In genomic region chr15:67834249-67834592, GRCh38 we compare ENCODE assay signal across 9 cellular contexts. TPM values are rescaled to one million over a fixed set of nuclear protein-coding genes. Genes with fewer than 3 reads are reported as not detected.
DNase-seq lines count a peak whose midpoint lies in the region; ATAC-seq and TF ChIP-seq lines count a peak whose summit lies in the region.
"Had no signal": no experiment of that assay in that cellular context is flagged by ENCODE, and none has a peak within 500 bp of the region (broad histone marks: within the 10 kb centered on the region; RNA-seq: fewer than 3 reads in every experiment).

No MANE protein-coding gene starts in this region.

- no peak overlapping the region for H3K27ac Mint-ChIP-seq in neural crest cell (ENCODE audit: unreplicated experiment)

- H2AK9ac ChIP-seq in IMR-90 (replicated peaks; ENCODE audit: low read depth, low read length, poor library complexity), result no peak overlapping the region

- H3K9me1 ChIP-seq in IMR-90 (ENCODE audit: insufficient read depth, low read length), result no peaks in the 10 kb centered on the region

- no CpG with 5 or more reads among the region's 7 CpGs for WGBS in IMR-90 (ENCODE audit: extremely low coverage in 2 of 2, insufficient read length in 1 of 2), 2 experiments

- H4K20me1 ChIP-seq in BLaER1 (peaks cover 30% of the 10 kb centered on the region), IMR-90 (ENCODE audit: insufficient read depth, low read length) (no peaks in the 10 kb centered on the region)

- BruUV-seq in IMR-90 (replicated peaks; lab: Mats Ljungman, UMichigan), result no TSS peak

- in situ Hi-C loops in IMR-90 (cut with MboI; ENCODE audit: low sequenced_read_pairs), result no loop called here

- H4K8ac ChIP-seq in IMR-90 (ENCODE audit: low read depth in 2 of 2, low read length in 2 of 2), result no peak overlapping the region

- H2AK5ac ChIP-seq in IMR-90 (ENCODE audit: low read depth, low read length), result no peak overlapping the region

- CTCF ChIA-PET in IMR-90 (lab: Yijun Ruan, JAX), result no interaction called here

- H2BK20ac ChIP-seq in IMR-90 (ENCODE audit: low read depth, low read length), result no peak overlapping the region

- H3K4me1 ChIP-seq in BLaER1, result peaks cover 54% of the 10 kb centered on the region
- no peaks in the 10 kb centered on the region for H3K4me1 ChIP-seq in IMR-90 (ENCODE audit: control insufficient read depth, insufficient read depth, low read length)

- no peak overlapping the region for H2BK15ac ChIP-seq in IMR-90 (ENCODE audit: low read depth, low read length)

- H4K91ac ChIP-seq in IMR-90 (ENCODE audit: insufficient read depth, low read depth, low read length), result no peak overlapping the region

- H3K9me3 Mint-ChIP-seq in neural crest cell, result no peaks in the 10 kb centered on the region

- POLR2A ChIA-PET in IMR-90 (lab: Charles Lee; ENCODE audit: unreplicated experiment), result no interaction called here

- no peak for TF ChIP-seq RAD21 in IMR-90 (IDR thresholded peaks at IDR 0.05; ENCODE audit: low read length)

- DNase-seq in IMR-90, result no peak
- DNase-seq in coronary artery (ENCODE audit: low spot score), result no peak
- DNase-seq in neural crest cell (ENCODE audit: low read depth, low spot score), result no peak
- DNase-seq in NCI-H2107 treated with DMSO at 0.1 percent for 48 hours (lab: John Stamatoyannopoulos, UW; ENCODE audit: unreplicated experiment), result no peak
- DNase-seq in stimulated activated CD4-positive, alpha-beta T cell treated with anti-CD3 and anti-CD28 coated beads, Interleukin-2, amount 100 ng/mL, for 48 hours, result no peak
- DNase-seq in hepatic stellate cell (ENCODE audit: low spot score), result no peak
- DNase-seq in DMS153 (lab: John Stamatoyannopoulos, UW), result no peak

- H3K36me3 ChIP-seq in BLaER1 (no peaks in the 10 kb centered on the region), IMR-90 (ENCODE audit: control insufficient read depth, insufficient read depth, low read length) (no peaks in the 10 kb centered on the region)

- H4K5ac ChIP-seq in IMR-90 (ENCODE audit: low read depth, low read length), result no peak overlapping the region

- TF ChIP-seq CTCF in IMR-90 (conservative IDR thresholded peaks at IDR 0.05; ENCODE audit: low read depth, low read length) (no peak), coronary artery (IDR thresholded peaks at IDR 0.05) (no peak), neural crest cell (conservative IDR thresholded peaks at IDR 0.05) (no peak)

- peak overlapping the region; percentile 74 for H3K4me3 Mint-ChIP-seq in neural crest cell

- H3K9ac ChIP-seq in BLaER1, result 0 out of 2 replicates have a peak overlapping the region, but pooled peaks have one; percentile 6
- H3K9ac ChIP-seq in IMR-90 (ENCODE audit: low read depth, low read length), result no peak overlapping the region

- intact Hi-C loops in IMR-90 (cut with micrococcal nuclease), result loop anchor here (2.0 to 10.0 kb wide), 4 partner anchors 292 to 769 kb away; partner anchors contain the start of genes MAP2K5 and SMAD3

- H2BK5ac ChIP-seq in IMR-90 (ENCODE audit: low read depth, low read length, poor library complexity, severe bottlenecking), result no peak overlapping the region

- dilution Hi-C loops in IMR-90 (cut with HindIII; ENCODE audit: low sequenced_read_pairs, unreplicated experiment), result no loop called here

- H3K18ac ChIP-seq in IMR-90 (ENCODE audit: low read depth, low read length), result no peak overlapping the region

- H2BK120ac ChIP-seq in IMR-90 (ENCODE audit: low read depth, low read length), result no peak overlapping the region

- no peaks in the 10 kb centered on the region for H3K36me3 Mint-ChIP-seq in neural crest cell (ENCODE audit: low read depth)

- no peaks in the 10 kb centered on the region for H3K79me1 ChIP-seq in IMR-90 (ENCODE audit: low read depth in 1 of 2, low read length in 2 of 2)

- H3K56ac ChIP-seq in IMR-90 (ENCODE audit: extremely low read depth, insufficient read depth, low read length), result no peak overlapping the region

- H3K14ac ChIP-seq in IMR-90 (replicated peaks; ENCODE audit: low read depth, low read length), result no peak overlapping the region

- H3K9me3 ChIP-seq in BLaER1 (peaks cover 17% of the 10 kb centered on the region), IMR-90 (ENCODE audit: control insufficient read depth, insufficient read depth, low read length) (no peaks in the 10 kb centered on the region)

- peaks cover 99% of the 10 kb centered on the region for H3K27me3 ChIP-seq in BLaER1
- peaks cover 79% of the 10 kb centered on the region for H3K27me3 ChIP-seq in IMR-90 (ENCODE audit: control insufficient read depth, insufficient read depth, low read length)

- peak overlapping the region; percentile 67 for H3K4me3 ChIP-seq in BLaER1
- no peak overlapping the region; the same call in 1 of the 2 replicates for H3K4me3 ChIP-seq in IMR-90 (ENCODE audit: insufficient read depth, low read depth, low read length)
- H3K4me3 ChIP-seq in coronary artery, result peak overlapping the region; percentile 66

- peaks cover 26% of the 10 kb centered on the region for H3K4me1 Mint-ChIP-seq in neural crest cell

- peak overlapping the region; percentile 96 for H3K4me2 ChIP-seq in BLaER1
- H3K4me2 ChIP-seq in IMR-90 (ENCODE audit: low read depth, low read length), result peak overlapping the region; percentile 66

- H3K27ac ChIP-seq in BLaER1 (no peak overlapping the region), IMR-90 (ENCODE audit: insufficient read depth, low read length) (no peak overlapping the region), coronary artery (no peak overlapping the region)

- H3K4ac ChIP-seq in IMR-90 (ENCODE audit: low read depth, low read length), result no peak overlapping the region

- H3K23ac ChIP-seq in IMR-90 (ENCODE audit: low read depth, low read length), result no peak overlapping the region; the same call in 1 of the 2 replicates

- no peak for TF ChIP-seq POLR2A in IMR-90 (IDR thresholded peaks at IDR 0.05; ENCODE audit: low read depth, low read length)

- peaks cover 95% of the 10 kb centered on the region for H3K27me3 Mint-ChIP-seq in neural crest cell (ENCODE audit: low read depth)

- no peak overlapping the region for H2AFZ ChIP-seq in IMR-90 (replicated peaks; ENCODE audit: low read length, poor library complexity)

- no peak for ATAC-seq in IMR-90 (ENCODE audit: low read depth)

TF ChIP-seq in IMR-90, 13 proteins besides CTCF, POLR2A, EP300 and RAD21:
- TF ChIP-seq NFE2L2 (IDR thresholded peaks at IDR 0.05; ENCODE audit: low read depth, low read length) (no peak), MXI1 (IDR thresholded peaks at IDR 0.05; ENCODE audit: borderline replicate concordance, low read depth, low read length) (no peak), MAFK (IDR thresholded peaks at IDR 0.05; ENCODE audit: low read depth, low read length) (no peak), FOS (IDR thresholded peaks at IDR 0.05; ENCODE audit: low read depth, low read length) (no peak), RCOR1 (IDR thresholded peaks at IDR 0.05; ENCODE audit: insufficient replicate concordance, low read length) (no peak), ELK1 (IDR thresholded peaks at IDR 0.05; ENCODE audit: borderline replicate concordance, low read depth, low read length) (no peak), USF2 (IDR thresholded peaks at IDR 0.05; ENCODE audit: low read depth, low read length) (no peak), CEBPB (IDR thresholded peaks at IDR 0.05; ENCODE audit: low read depth, low read length) (no peak), MAZ (IDR thresholded peaks at IDR 0.05; ENCODE audit: borderline replicate concordance, low read depth, low read length) (no peak), SMC3 (IDR thresholded peaks at IDR 0.05; ENCODE audit: low read depth, low read length) (no peak), CHD1 (IDR thresholded peaks at IDR 0.05; ENCODE audit: low read depth, low read length) (no peak), BHLHE40 (IDR thresholded peaks at IDR 0.05; ENCODE audit: low read depth, low read length) (no peak), RFX5 (IDR thresholded peaks at IDR 0.05; ENCODE audit: low read depth, low read length) (no peak)

RNA-seq across cellular contexts. Expression of gene RNU6-1, which starts 5.6 kb away (rescaled TPM):
- not detected in 2 replicates for total RNA-seq in IMR-90 (2012; rRNA removed)
- not detected in 2 replicates for polyA plus RNA-seq in IMR-90 (2012; rRNA removed)
- not detected in 2 replicates for polyA plus RNA-seq in IMR-90 (2012; cell fraction: cytosol; rRNA removed)
- not detected in 2 replicates for polyA plus RNA-seq in IMR-90 (2012; cell fraction: nucleus; rRNA removed; ENCODE audit: low replicate concordance)
- total RNA-seq in neural crest cell, result not detected in 2 replicates
- total RNA-seq: NCI-H460 had no signal

RNA-seq across cellular contexts. Expression of gene SKOR1, which starts 8.9 kb away (rescaled TPM):
- not detected in 2 replicates for total RNA-seq in IMR-90 (2012; rRNA removed)
- 0.03 and 0.06 TPM in 2 replicates for polyA plus RNA-seq in IMR-90 (2012; rRNA removed)
- polyA plus RNA-seq in IMR-90 (2012; cell fraction: cytosol; rRNA removed), result 0.07 TPM in 1 of 2 replicates, not detected in the other
- 0.21 and 0.52 TPM in 2 replicates for polyA plus RNA-seq in IMR-90 (2012; cell fraction: nucleus; rRNA removed; ENCODE audit: low replicate concordance)
- total RNA-seq in neural crest cell, result 0.36 and 0.49 TPM in 2 replicates
